Comparison of ENCODE assay signal across 35 cellular contexts in genomic region chr7:31646969-31647368, GRCh38. TPM values are rescaled to one million over a fixed set of nuclear protein-coding genes. Genes with fewer than 3 reads are reported as not detected.
"Had no signal": no experiment of that assay in that cellular context is flagged by ENCODE, and none has a peak within 500 bp of the region (broad histone marks: within the 10 kb centered on the region; RNA-seq: fewer than 3 reads in every experiment).

No MANE protein-coding gene starts in this region.

- H3K36me3 Mint-ChIP-seq: activated CD4-positive, alpha-beta memory T cell treated with anti-CD3 and anti-CD28 coated beads for 36 hours; activated naive CD4-positive, alpha-beta T cell treated with anti-CD3 and anti-CD28 coated beads, Interleukin-2, amount 50 U/mL, for 72 hours had no signal

- H3K9ac ChIP-seq: SK-N-SH had no signal

- H3K9me2 ChIP-seq: SK-N-SH had no signal

- ATAC-seq: activated CD4-positive, CD25-positive, alpha-beta regulatory T cell treated with anti-CD3 and anti-CD28 coated beads, Interleukin-2, amount 50 U/mL, for 24 hours; activated naive CD4-positive, alpha-beta T cell treated with anti-CD3 and anti-CD28 coated beads, Interleukin-2, amount 50 U/mL, for 72 hours; activated T-cell treated with anti-CD3 and anti-CD28 coated beads, Interleukin-2, amount 50 U/mL, for 4 hours; body of pancreas had no signal

- H3K9me3 ChIP-seq: adrenal gland, body of pancreas, breast epithelium, MG63, SJSA1, SK-N-SH had no signal

- H3K9me3 Mint-ChIP-seq: activated CD4-positive, alpha-beta memory T cell treated with anti-CD3 and anti-CD28 coated beads for 36 hours; activated naive CD4-positive, alpha-beta T cell treated with anti-CD3 and anti-CD28 coated beads for 36 hours; activated naive CD4-positive, alpha-beta T cell treated with anti-CD3 and anti-CD28 coated beads, Interleukin-2, amount 50 U/mL, for 72 hours; activated T-cell treated with anti-CD3 and anti-CD28 coated beads, Interleukin-2, amount 50 U/mL, for 4 hours; activated T-helper 1 cell treated with anti-CD3 and anti-CD28 coated beads, Interleukin-12 subunit alpha, Interleukin-12 subunit beta, Interleukin-2, Interleukin-4 antibody, amounts not matched to agents 30 ng/mL and 10 ng/mL and 1 ng/mL, durations not matched to agents 14 hours and 24 hours and 36 hours; T-helper 1 cell treated with Interleukin-12 subunit alpha and Interleukin-12 subunit beta and Interleukin-4 antibody, amounts not matched to agents 30 μg/mL and 1 μg/mL, for 36 hours; T-helper 2 cell treated with Interferon-gamma antibody and Interleukin-4, amounts not matched to agents 5 μg/mL and 100 μg/mL, for 36 hours had no signal

- H3K4me2 ChIP-seq: SK-N-SH had no signal

- H3K27ac ChIP-seq: adrenal gland, body of pancreas, breast epithelium, SJSA1 had no signal

- H3K36me3 ChIP-seq: adrenal gland, breast epithelium, MG63, SJSA1 had no signal

- H3K4me3 Mint-ChIP-seq: activated CD4-positive, alpha-beta memory T cell treated with anti-CD3 and anti-CD28 coated beads for 36 hours; activated naive CD4-positive, alpha-beta T cell treated with anti-CD3 and anti-CD28 coated beads for 36 hours; activated T-cell treated with anti-CD3 and anti-CD28 coated beads, Interleukin-2, amount 50 U/mL, for 4 hours; activated T-helper 1 cell treated with anti-CD3 and anti-CD28 coated beads, Interleukin-12 subunit alpha, Interleukin-12 subunit beta, Interleukin-2, Interleukin-4 antibody, amounts not matched to agents 30 ng/mL and 10 ng/mL and 1 ng/mL, durations not matched to agents 14 hours and 24 hours and 36 hours; T-helper 1 cell treated with Interleukin-12 subunit alpha and Interleukin-12 subunit beta and Interleukin-4 antibody, amounts not matched to agents 30 μg/mL and 1 μg/mL, for 36 hours; T-helper 2 cell treated with Interferon-gamma antibody and Interleukin-4, amounts not matched to agents 5 μg/mL and 100 μg/mL, for 36 hours had no signal

- H3K4me1 ChIP-seq: adrenal gland, body of pancreas, breast epithelium, SJSA1 had no signal

- H3K27me3 Mint-ChIP-seq: activated CD4-positive, alpha-beta memory T cell treated with anti-CD3 and anti-CD28 coated beads for 36 hours had no signal

- DNase-seq: activated CD4-positive, alpha-beta memory T cell treated with anti-CD3 and anti-CD28 coated beads for 36 hours; activated CD4-positive, alpha-beta T cell treated with anti-CD3 and anti-CD28 coated beads for 4 hours; activated CD4-positive, alpha-beta T cell treated with anti-CD3 and anti-CD28 coated beads, Interleukin-2, amount 50 U/mL, for 1 hour; activated CD8-positive, alpha-beta memory T cell treated with anti-CD3 and anti-CD28 coated beads, Interleukin-2, amount 50 U/mL, for 4 hours; activated gamma-delta T cell treated with Interleukin-2 at 50 U/mL for 16 hours; activated naive CD4-positive, alpha-beta T cell treated with anti-CD3 and anti-CD28 coated beads for 36 hours; activated T-cell treated with anti-CD3 and anti-CD28 coated beads for 4 hours; activated T-cell treated with anti-CD3 and anti-CD28 coated beads, Interleukin-2, amount 50 U/mL, for 4 hours; adrenal gland; caudate nucleus; cerebellar nuclear complex; Karpas-422; MG63; NCI-H1092; NCI-H146; NCI-H187; NCI-H2029 treated with DMSO at 0.1 percent for 48 hours; NCI-H2107; NCI-H345; NCI-H526; NCI-H748 treated with DMSO at 0.1 percent for 48 hours; OCI-M1; SHP77; SK-N-SH had no signal

- H3K27me3 ChIP-seq: adrenal gland, body of pancreas, breast epithelium, SJSA1 had no signal

- H3K4me3 ChIP-seq: adrenal gland, body of pancreas, breast epithelium, MG63, SJSA1 had no signal

- H3K27ac Mint-ChIP-seq: activated CD4-positive, alpha-beta memory T cell treated with anti-CD3 and anti-CD28 coated beads for 36 hours; activated naive CD4-positive, alpha-beta T cell treated with anti-CD3 and anti-CD28 coated beads for 36 hours; activated naive CD4-positive, alpha-beta T cell treated with anti-CD3 and anti-CD28 coated beads, Interleukin-2, amount 50 U/mL, for 72 hours; activated T-helper 1 cell treated with anti-CD3 and anti-CD28 coated beads, Interleukin-12 subunit alpha, Interleukin-12 subunit beta, Interleukin-2, Interleukin-4 antibody, amounts not matched to agents 30 ng/mL and 10 ng/mL and 1 ng/mL, durations not matched to agents 14 hours and 24 hours and 36 hours; T-helper 1 cell treated with Interleukin-12 subunit alpha and Interleukin-12 subunit beta and Interleukin-4 antibody, amounts not matched to agents 30 μg/mL and 1 μg/mL, for 36 hours; T-helper 2 cell treated with Interferon-gamma antibody and Interleukin-4, amounts not matched to agents 5 μg/mL and 100 μg/mL, for 36 hours had no signal

RNA-seq across cellular contexts. Expression of gene PPP1R17, which starts 40.0 kb away (rescaled TPM):
- total RNA-seq: activated CD4-positive, alpha-beta memory T cell treated with anti-CD3 and anti-CD28 coated beads for 36 hours; activated naive CD4-positive, alpha-beta T cell treated with anti-CD3 and anti-CD28 coated beads for 36 hours; activated naive CD4-positive, alpha-beta T cell treated with anti-CD3 and anti-CD28 coated beads, Interleukin-2, amount 50 U/mL, for 72 hours; activated T-cell treated with anti-CD3 and anti-CD28 coated beads, Interleukin-2, amount 50 U/mL, for 4 hours; activated T-helper 1 cell treated with anti-CD3 and anti-CD28 coated beads, Interleukin-12 subunit alpha, Interleukin-12 subunit beta, Interleukin-2, Interleukin-4 antibody, amounts not matched to agents 30 ng/mL and 10 ng/mL and 1 ng/mL, durations not matched to agents 14 hours and 24 hours and 36 hours; astrocyte; body of pancreas; breast epithelium; NCI-H460; RPMI7951; SJSA1 had no signal
- polyA plus RNA-seq: SK-N-SH had no signal
